ENCODE assay signal across 24 cellular contexts in genomic region chr13:67977081-67977480, GRCh38.
"Had no signal": no experiment of that assay in that cellular context is flagged by ENCODE, and none has a peak within 500 bp of the region (broad histone marks: within the 10 kb centered on the region; RNA-seq: fewer than 3 reads in every experiment).

No MANE protein-coding gene starts in this region.

- H3K4me1 ChIP-seq: Peyer's patch had no signal

- ATAC-seq: activated CD8-positive, alpha-beta T cell treated with anti-CD3 and anti-CD28 coated beads, Interleukin-2, amount 10 ng/mL, durations not matched to agents 7 days and 5 days; activated naive CD4-positive, alpha-beta T cell treated with anti-CD3 and anti-CD28 coated beads, Interleukin-2, amount 50 U/mL, for 72 hours; activated naive CD8-positive, alpha-beta T cell treated with anti-CD3 and anti-CD28 coated beads, Interleukin-2, amount 50 U/mL, for 24 hours; T-helper 17 cell; WTC11 had no signal

- H3K27ac ChIP-seq: brain microvascular endothelial cell, Peyer's patch, RWPE1, SJCRH30 had no signal

- H3K36me3 ChIP-seq: brain microvascular endothelial cell, Peyer's patch, SJCRH30 had no signal

- H3K27me3 ChIP-seq: brain microvascular endothelial cell, Peyer's patch, SJCRH30 had no signal

- H3K4me3 ChIP-seq: Peyer's patch, SJCRH30 had no signal

- H3K9me3 ChIP-seq: Peyer's patch, SJCRH30 had no signal

- DNase-seq: activated CD4-positive, alpha-beta T cell treated with anti-CD3 and anti-CD28 coated beads for 48 hours; activated CD4-positive, alpha-beta T cell treated with anti-CD3 and anti-CD28 coated beads, Interleukin-2, amount 50 U/mL, for 4 hours; activated CD4-positive, CD25-positive, alpha-beta regulatory T cell treated with anti-CD3 and anti-CD28 coated beads, Interleukin-2, amount 50 U/mL, for 72 hours; activated CD8-positive, alpha-beta memory T cell treated with anti-CD3 and anti-CD28 coated beads, Interleukin-2, amount 50 U/mL, for 48 hours; activated CD8-positive, alpha-beta T cell treated with anti-CD3 and anti-CD28 coated beads, Interleukin-2, amount 10 ng/mL, durations not matched to agents 7 days and 5 days; activated naive CD8-positive, alpha-beta T cell treated with anti-CD3 and anti-CD28 coated beads, Interleukin-2, amount 50 U/mL, for 24 hours; activated T-cell treated with anti-CD3 and anti-CD28 coated beads, Interleukin-2, amount 50 U/mL, for 1 hour; brain microvascular endothelial cell; cerebellar nuclear complex; KG1; NCI-H1092; NCI-H1417; NCI-H1694; NCI-H2029; NCI-H446; NCI-H524; Peyer's patch; Right ventricle myocardium superior; SJCRH30; T-helper 17 cell; T-helper 9 cell had no signal
